11 cellular contexts compared by ENCODE assay signal in the genomic region with DNA sequence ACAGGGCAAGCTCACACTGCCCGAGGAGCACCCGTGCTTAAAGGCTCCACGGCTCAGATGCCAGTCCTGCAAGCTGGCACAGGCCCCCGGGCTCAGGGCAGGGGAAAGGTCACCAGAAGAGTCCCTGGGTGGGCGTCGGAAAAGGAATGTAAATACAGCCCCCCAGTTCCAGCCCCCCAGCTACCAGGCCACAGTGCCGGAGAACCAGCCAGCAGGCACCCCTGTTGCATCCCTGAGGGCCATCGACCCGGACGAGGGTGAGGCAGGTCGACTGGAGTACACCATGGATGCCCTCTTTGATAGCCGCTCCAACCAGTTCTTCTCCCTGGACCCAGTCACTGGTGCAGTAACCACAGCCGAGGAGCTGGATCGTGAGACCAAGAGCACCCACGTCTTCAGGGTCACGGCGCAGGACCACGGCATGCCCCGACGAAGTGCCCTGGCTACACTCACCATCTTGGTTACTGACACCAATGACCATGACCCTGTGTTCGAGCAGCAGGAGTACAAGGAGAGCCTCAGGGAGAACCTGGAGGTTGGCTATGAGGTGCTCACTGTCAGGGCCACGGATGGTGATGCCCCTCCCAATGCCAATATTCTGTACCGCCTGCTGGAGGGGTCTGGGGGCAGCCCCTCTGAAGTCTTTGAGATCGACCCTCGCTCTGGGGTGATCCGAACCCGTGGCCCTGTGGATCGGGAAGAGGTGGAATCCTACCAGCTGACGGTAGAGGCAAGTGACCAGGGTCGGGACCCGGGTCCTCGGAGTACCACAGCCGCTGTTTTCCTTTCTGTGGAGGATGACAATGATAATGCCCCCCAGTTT. TPM values are rescaled to one million over a fixed set of nuclear protein-coding genes. Genes with fewer than 3 reads are reported as not detected.
DNase-seq lines count a peak whose midpoint lies in the region; ATAC-seq and TF ChIP-seq lines count a peak whose summit lies in the region.
"Had no signal": no experiment of that assay in that cellular context is flagged by ENCODE, and none has a peak within 500 bp of the region (broad histone marks: within the 10 kb centered on the region; RNA-seq: fewer than 3 reads in every experiment).

No MANE protein-coding gene starts in this region.

- no peak for ATAC-seq in psoas muscle

- H3K36me3 ChIP-seq in fibroblast of lung (ENCODE audit: control insufficient read depth, insufficient read depth, low read length) (no peaks in the 10 kb centered on the region), psoas muscle (ENCODE audit: insufficient read depth in 1 of 2, low read depth in 1 of 2) (no peaks in the 10 kb centered on the region)
- H3K36me3 ChIP-seq: upper lobe of left lung had no signal

- CTCF ChIA-PET in RWPE1 (lab: Yijun Ruan, JAX): interaction anchor here (0.6 to 0.9 kb wide), 2 partner anchors 149 to 151 kb away, joined by 3 read pairs; no protein-coding TSS in a partner anchor

- no peak overlapping the region for H2AFZ ChIP-seq in fibroblast of lung (ENCODE audit: low read length)

- no peaks in the 10 kb centered on the region for H3K79me2 ChIP-seq in fibroblast of lung (ENCODE audit: control insufficient read depth, insufficient read depth, low read length)

- peaks cover 5% of the 10 kb centered on the region for H3K4me1 ChIP-seq in fibroblast of lung (ENCODE audit: control insufficient read depth, extremely low read depth, insufficient read depth, low read length)
- H3K4me1 ChIP-seq in psoas muscle: peaks cover 27% of the 10 kb centered on the region

- H3K9me3 ChIP-seq in fibroblast of lung (ENCODE audit: control insufficient read depth, insufficient read depth, low read depth, low read length) (no peaks in the 10 kb centered on the region), psoas muscle (no peaks in the 10 kb centered on the region)
- H3K9me3 ChIP-seq: upper lobe of left lung had no signal

- WGBS in psoas muscle, 3 donors: 82 to 90% (median 86%) methylated on average over 33 of the region's 33 CpGs

- POLR2A ChIA-PET in RWPE1 (lab: Yijun Ruan, JAX; ENCODE audit: low non-redundant PET): interaction anchor here (0.6 to 1.5 kb wide), 3 partner anchors 10 to 40 kb away, joined by 3 to 5 read pairs (median 3); no protein-coding TSS in a partner anchor

- H3K9ac ChIP-seq in fibroblast of lung (ENCODE audit: insufficient read depth, low read length): no peak overlapping the region

- H3K4me3 ChIP-seq in fibroblast of lung (replicated peaks in 1 of 4; ENCODE audit: control extremely low read depth in 1 of 4, insufficient read depth in 1 of 4, low read depth in 3 of 4, low read length in 4 of 4) (no peak overlapping the region), psoas muscle (peak overlapping the region; percentile 76)

- intact Hi-C loops in psoas muscle (cut with DNase I): no loop called here

- no peak for TF ChIP-seq CTCF in RWPE1 (conservative IDR thresholded peaks at IDR 0.05; ENCODE audit: low read depth)
- TF ChIP-seq CTCF in fibroblast of lung (conservative IDR thresholded peaks at IDR 0.05 in 1 of 2, IDR thresholded peaks at IDR 0.05 in 1 of 2; ENCODE audit: low read depth in 1 of 2, low read length in 2 of 2): no peak
- TF ChIP-seq CTCF in psoas muscle (IDR thresholded peaks at IDR 0.05): no peak

- H3K27me3 ChIP-seq in fibroblast of lung (ENCODE audit: control insufficient read depth, insufficient read depth, low read length): peaks cover 2% of the 10 kb centered on the region
- no peaks in the 10 kb centered on the region for H3K27me3 ChIP-seq in psoas muscle (ENCODE audit: insufficient read depth in 3 of 3, low read length in 2 of 3)

- H3K27ac ChIP-seq in RWPE1: peak overlapping the region; percentile 61; the same call in 1 of the 2 replicates
- H3K27ac ChIP-seq in fibroblast of lung (ENCODE audit: insufficient read depth, low read length): no peak overlapping the region
- H3K27ac ChIP-seq in psoas muscle: no peak overlapping the region

- H4K20me1 ChIP-seq in fibroblast of lung (ENCODE audit: control insufficient read depth, extremely low read depth, insufficient read depth, low read length): no peaks in the 10 kb centered on the region

- peak overlapping the region; percentile 68 for H3K4me2 ChIP-seq in fibroblast of lung (ENCODE audit: extremely low read depth, insufficient read depth, low read length)

- DNase-seq in Daoy (ENCODE audit: low read depth) (peak; percentile 5), RWPE1 (ENCODE audit: low spot score) (no peak), fibroblast of lung (ENCODE audit: low read depth in 2 of 2) (no peak), psoas muscle (peak in 1 of 2 donors; percentile 49), DMS153 treated with DMSO at 0.1 percent for 48 hours (lab: John Stamatoyannopoulos, UW; ENCODE audit: unreplicated experiment) (no peak), GOT3 (lab: John Stamatoyannopoulos, UW) (no peak), middle frontal gyrus (ENCODE audit: extremely low spot score, low spot score) (no peak)
- DNase-seq in stimulated activated naive CD4-positive, alpha-beta T cell (lab: John Stamatoyannopoulos, UW): no peak
- DNase-seq: activated CD4-positive, alpha-beta T cell treated with anti-CD3 and anti-CD28 coated beads, Interleukin-2, amount 50 U/mL, for 4 hours had no signal

RNA-seq across cellular contexts. Expression of a gene that starts 1.3 kb away (rescaled TPM):
- 0.97 and 1.0 TPM in 2 replicates for total RNA-seq in Daoy (2014; rRNA removed; shearing (Covaris generic))
- total RNA-seq in fibroblast of lung: 3.1 and 3.5 TPM in 2 replicates
- polyA plus RNA-seq in fibroblast of lung: 0.67 and 1.2 TPM in 2 replicates
- 1.3 and 1.7 TPM in 2 replicates for polyA plus RNA-seq in fibroblast of lung (2012)
- 6.3 and 10.1 TPM in 2 replicates for polyA minus RNA-seq in fibroblast of lung (ENCODE audit: low replicate concordance)
- total RNA-seq in psoas muscle: 10 to 100 TPM in 2 of 4 donors, 1 to 10 TPM in 2; 5.7 to 12.5 (median 10.6) TPM
- 1 to 10 TPM in 2 of 3 donors, under 1 TPM in 1; 0.69 to 6.9 (median 3.7) TPM for polyA plus RNA-seq in psoas muscle

RNA-seq across cellular contexts. Expression of a gene that starts 32.3 kb away (rescaled TPM):
- total RNA-seq in Daoy (2014; rRNA removed; shearing (Covaris generic)): 87.5 and 129 TPM in 2 replicates
- 4.1 and 8.3 TPM in 2 replicates for total RNA-seq in fibroblast of lung
- 9.9 and 18.5 TPM in 2 replicates for polyA plus RNA-seq in fibroblast of lung
- polyA plus RNA-seq in fibroblast of lung (2012): 10.5 and 20.1 TPM in 2 replicates
- 8.0 and 16.7 TPM in 2 replicates for polyA minus RNA-seq in fibroblast of lung (ENCODE audit: low replicate concordance)
- 1 to 10 TPM in 1 of 4 donors, under 1 TPM in 3; 0.54 to 1.7 (median 0.57) TPM for total RNA-seq in psoas muscle
- 1 to 10 TPM in 2 of 3 donors, under 1 TPM in 1; 0.14 to 2.0 (median 1.3) TPM for polyA plus RNA-seq in psoas muscle

RNA-seq across cellular contexts. Expression of a gene that starts 36.9 kb away (rescaled TPM):
- total RNA-seq in Daoy (2014; rRNA removed; shearing (Covaris generic)): 287 and 323 TPM in 2 replicates
- 429 and 437 TPM in 2 replicates for total RNA-seq in fibroblast of lung
- polyA plus RNA-seq in fibroblast of lung: 229 and 237 TPM in 2 replicates
- polyA plus RNA-seq in fibroblast of lung (2012): 209 and 230 TPM in 2 replicates
- polyA minus RNA-seq in fibroblast of lung (ENCODE audit: low replicate concordance): 113 and 165 TPM in 2 replicates
- total RNA-seq in psoas muscle: 100 to 1,000 TPM in 2 of 4 donors, 10 to 100 TPM in 2; 76.4 to 155 (median 123) TPM
- polyA plus RNA-seq in psoas muscle: 100 to 1,000 TPM; 105 to 150 (median 150) TPM

RNA-seq across cellular contexts. Expression of a gene that starts 56.1 kb away (rescaled TPM):
- total RNA-seq in Daoy (2014; rRNA removed; shearing (Covaris generic)): not detected in 2 replicates
- total RNA-seq in fibroblast of lung (not detected in 2 replicates), psoas muscle (1 to 10 TPM in 2 of 4 donors, under 1 TPM in 2; 0.57 to 2.2 (median 1.3) TPM)
- polyA plus RNA-seq in fibroblast of lung (not detected in 2 replicates), psoas muscle (under 1 TPM in 2 of 3 donors, not detected in 1; 0.17 to 0.55 TPM)
- not detected in 2 replicates for polyA plus RNA-seq in fibroblast of lung (2012)
- not detected in 2 replicates for polyA minus RNA-seq in fibroblast of lung (ENCODE audit: low replicate concordance)
- total RNA-seq: NCI-H460 had no signal
